Comparison of ENCODE assay signal across 23 cellular contexts in genomic region chr17:69478916-69479315, GRCh38.
DNase-seq lines count a peak whose midpoint lies in the region; ATAC-seq and TF ChIP-seq lines count a peak whose summit lies in the region.
"Had no signal": no experiment of that assay in that cellular context is flagged by ENCODE, and none has a peak within 500 bp of the region (broad histone marks: within the 10 kb centered on the region; RNA-seq: fewer than 3 reads in every experiment).

No MANE protein-coding gene starts in this region.

- POLR2A ChIA-PET in CD8-positive, alpha-beta T cell (lab: Charles Lee): interaction anchor here (0.6 kb wide), 2 partner anchors 34 to 626 kb away, joined by 3 read pairs; no protein-coding TSS in a partner anchor
- POLR2A ChIA-PET in PC-3 (lab: Charles Lee; ENCODE audit: unreplicated experiment): interaction anchor here (0.6 to 1.0 kb wide), 4 partner anchors 61 to 671 kb away, joined by 3 to 5 read pairs (median 4); no protein-coding TSS in a partner anchor

- no peak overlapping the region for H2AFZ ChIP-seq in PC-3 (ENCODE audit: low read length)

- peaks cover 4% of the 10 kb centered on the region for H3K4me1 ChIP-seq in CD8-positive, alpha-beta T cell (ENCODE audit: insufficient read depth, low read length)
- H3K4me1 ChIP-seq in PC-3 (ENCODE audit: insufficient read depth, low read length) (peaks cover 10% of the 10 kb centered on the region), mucosa of descending colon (ENCODE audit: low read depth) (peaks cover 31% of the 10 kb centered on the region)
- H3K4me1 ChIP-seq: upper lobe of right lung had no signal

- H3K27ac Mint-ChIP-seq in CD8-positive, alpha-beta T cell: peak overlapping the region; percentile 84
- H3K27ac Mint-ChIP-seq: activated naive CD8-positive, alpha-beta T cell; activated T-helper 1 cell treated with anti-CD3 and anti-CD28 coated beads, Interleukin-12 subunit alpha, Interleukin-12 subunit beta, Interleukin-2, Interleukin-4 antibody, amounts not matched to agents 30 ng/mL and 10 ng/mL and 1 ng/mL, durations not matched to agents 14 hours and 24 hours and 36 hours had no signal

- no peaks in the 10 kb centered on the region for H3K9me3 ChIP-seq in CD8-positive, alpha-beta T cell (ENCODE audit: low read length)
- H3K9me3 ChIP-seq in PC-3 (ENCODE audit: low read length): no peaks in the 10 kb centered on the region
- no peaks in the 10 kb centered on the region for H3K9me3 ChIP-seq in mucosa of descending colon
- H3K9me3 ChIP-seq: Caco-2, upper lobe of right lung had no signal

- no peaks in the 10 kb centered on the region for H3K9me2 ChIP-seq in PC-3 (replicated peaks; ENCODE audit: low read length)

- peaks cover 16% of the 10 kb centered on the region for H3K36me3 Mint-ChIP-seq in CD8-positive, alpha-beta T cell

- no peak overlapping the region for H3K9ac ChIP-seq in PC-3 (ENCODE audit: low read length)

- intact Hi-C loops in CD8-positive, alpha-beta T cell (cut with DNase I, micrococcal nuclease): no loop called here
- intact Hi-C loops in PC-3 (cut with micrococcal nuclease): loop anchor here (5.0 kb wide), 1 partner anchor 42 kb away; no protein-coding TSS in a partner anchor
- intact Hi-C loops in mucosa of descending colon (cut with DNase I, micrococcal nuclease): no loop called here

- H3K4me3 Mint-ChIP-seq in CD8-positive, alpha-beta T cell: no peak overlapping the region
- H3K4me3 Mint-ChIP-seq: activated naive CD8-positive, alpha-beta T cell; activated T-helper 1 cell treated with anti-CD3 and anti-CD28 coated beads, Interleukin-12 subunit alpha, Interleukin-12 subunit beta, Interleukin-2, Interleukin-4 antibody, amounts not matched to agents 30 ng/mL and 10 ng/mL and 1 ng/mL, durations not matched to agents 14 hours and 24 hours and 36 hours had no signal

- CTCF ChIA-PET in CD8-positive, alpha-beta T cell (lab: Charles Lee): interaction anchor here (1.5 kb wide), 1 partner anchor 25 kb away, joined by 3 read pairs; no protein-coding TSS in a partner anchor
- CTCF ChIA-PET in PC-3 (lab: Charles Lee): interaction anchor here (0.5 to 0.6 kb wide), 2 partner anchors 46 to 234 kb away, joined by 3 to 4 read pairs; no protein-coding TSS in a partner anchor

- no peaks in the 10 kb centered on the region for H3K27me3 ChIP-seq in CD8-positive, alpha-beta T cell (ENCODE audit: insufficient read depth, low read length)
- H3K27me3 ChIP-seq in PC-3 (ENCODE audit: low read length): no peaks in the 10 kb centered on the region
- H3K27me3 ChIP-seq: upper lobe of right lung had no signal

- H3K4me3 ChIP-seq in CD8-positive, alpha-beta T cell (ENCODE audit: low read depth, low read length): no peak overlapping the region
- H3K4me3 ChIP-seq in PC-3 (ENCODE audit: low read length) (no peak overlapping the region), mucosa of descending colon (no peak overlapping the region)
- H3K4me3 ChIP-seq: upper lobe of right lung had no signal

- H4K20me1 ChIP-seq in PC-3 (ENCODE audit: low read length): no peaks in the 10 kb centered on the region

- TF ChIP-seq CTCF in CD8-positive, alpha-beta T cell (IDR thresholded peaks at IDR 0.05): no peak
- TF ChIP-seq CTCF in PC-3 (conservative IDR thresholded peaks at IDR 0.05; ENCODE audit: low read depth, low read length) (no peak), mucosa of descending colon (IDR thresholded peaks at IDR 0.05) (no peak)

- H3F3A ChIP-seq in PC-3 (ENCODE audit: low read length, unreplicated experiment): no peaks in the 10 kb centered on the region

- H3K79me2 ChIP-seq in PC-3 (ENCODE audit: low read length): no peaks in the 10 kb centered on the region

- no peaks in the 10 kb centered on the region for H3K36me3 ChIP-seq in CD8-positive, alpha-beta T cell (ENCODE audit: insufficient read depth, low read length)
- H3K36me3 ChIP-seq in PC-3 (ENCODE audit: low read depth, low read length) (no peaks in the 10 kb centered on the region), mucosa of descending colon (ENCODE audit: low read depth) (no peaks in the 10 kb centered on the region)
- H3K36me3 ChIP-seq: upper lobe of right lung had no signal

- H3K9me3 Mint-ChIP-seq in CD8-positive, alpha-beta T cell: no peaks in the 10 kb centered on the region
- H3K9me3 Mint-ChIP-seq: activated T-helper 1 cell treated with anti-CD3 and anti-CD28 coated beads, Interleukin-12 subunit alpha, Interleukin-12 subunit beta, Interleukin-2, Interleukin-4 antibody, amounts not matched to agents 30 ng/mL and 10 ng/mL and 1 ng/mL, durations not matched to agents 14 hours and 24 hours and 36 hours had no signal

- no TSS peak for BruUV-seq in PC-3 (replicated peaks; lab: Mats Ljungman, UMichigan)

- peaks cover 30% of the 10 kb centered on the region for H3K4me1 Mint-ChIP-seq in CD8-positive, alpha-beta T cell (ENCODE audit: low read depth)

- H3K27ac ChIP-seq in CD8-positive, alpha-beta T cell (ENCODE audit: low read depth, low read length): no peak overlapping the region
- H3K27ac ChIP-seq in PC-3 (ENCODE audit: low read length): no peak overlapping the region
- H3K27ac ChIP-seq: upper lobe of right lung had no signal

- H3K27me3 Mint-ChIP-seq in CD8-positive, alpha-beta T cell (ENCODE audit: low read depth): no peaks in the 10 kb centered on the region
- H3K27me3 Mint-ChIP-seq: activated naive CD8-positive, alpha-beta T cell had no signal

- no peak overlapping the region for H3K4me2 ChIP-seq in PC-3 (ENCODE audit: low read length)

- ATAC-seq in CD8-positive, alpha-beta T cell: no peak
- peak; percentile 85 for ATAC-seq in PC-3
- ATAC-seq in mucosa of descending colon: peak; percentile 18
- ATAC-seq in HG03039 (IDR thresholded peaks at IDR 0.05; ENCODE audit: unreplicated experiment): no peak
- ATAC-seq: right cardiac atrium, upper lobe of right lung had no signal

- DNase-seq in NCI-H1092 treated with DMSO at 0.1 percent for 48 hours (lab: John Stamatoyannopoulos, UW) (peak; percentile 38), NCI-H1092 (lab: John Stamatoyannopoulos, UW) (no peak), PC-3 (peak; percentile 9), mucosa of descending colon (no peak), NCI-H1105 (lab: John Stamatoyannopoulos, UW) (no peak), AG20443 (ENCODE audit: low spot score) (no peak)
- no peak for DNase-seq in CD8-positive, alpha-beta T cell
- DNase-seq: 8988T; AML-193; Caco-2; cerebellar nuclear complex; effector CD8-positive, alpha-beta T cell; kidney glomerular epithelial cell; mammary epithelial cell; NCI-H1417 treated with DMSO at 0.1 percent for 48 hours; NCI-H2171 treated with DMSO at 0.1 percent for 48 hours; right cardiac atrium; SHP77 treated with DMSO at 0.1 percent for 48 hours; SW 1271; upper lobe of right lung had no signal

Comparison
In these comparisons a context has a peak if more than half of its experiments do, and no peak if none do; other contexts are left out.
1. DNase-seq: peak in NCI-H1092 treated with DMSO at 0.1 percent for 48 hours (single experiment) and PC-3 (single experiment); none in NCI-H1092 (single experiment), CD8-positive, alpha-beta T cell (0 of 7), mucosa of descending colon (0 of 3), NCI-H1105 (single experiment) and AG20443 (single experiment).
2. ATAC-seq: peak in PC-3 (single experiment) and mucosa of descending colon (single experiment); none in CD8-positive, alpha-beta T cell (single experiment) and HG03039 (single experiment).